1 cellular context compared by ENCODE assay signal in genomic region chr20:32582659-32583580, GRCh38.
TF ChIP-seq lines count a peak whose summit lies in the region.

No MANE protein-coding gene starts in this region.

TF ChIP-seq in K562, 482 proteins besides CTCF, POLR2A, EP300 and RAD21 (continued from another document):
- TF ChIP-seq ZBTB26 (CRISPR knock-in tag; IDR thresholded peaks at IDR 0.05) (no peak), CUX1 (CRISPR knock-in tag; IDR thresholded peaks at IDR 0.05) (no peak), CTBP1 (IDR thresholded peaks at IDR 0.05; ENCODE audit: borderline replicate concordance) (peak; percentile 87), NR4A1 (CRISPR knock-in tag; IDR thresholded peaks at IDR 0.05) (no peak), NR4A1 (tag; IDR thresholded peaks at IDR 0.05) (0 out of 2 replicates have a peak, but pooled peaks have one; percentile 47), CAMTA2 (CRISPR knock-in tag; conservative IDR thresholded peaks at IDR 0.05) (no peak), TAF9B (IDR thresholded peaks at IDR 0.05; ENCODE audit: partially characterized antibody) (no peak), SIN3A (IDR thresholded peaks at IDR 0.05; ENCODE audit: borderline replicate concordance in 2 of 2, control insufficient read depth in 1 of 2, low read depth in 2 of 2, low read length in 2 of 2) (0 out of 4 replicates have a peak, but pooled peaks of 1 of the 2 experiments have one; percentile 14), GATAD2B (IDR thresholded peaks at IDR 0.05; ENCODE audit: borderline replicate concordance) (peak; percentile 91), HMGN3 (IDR thresholded peaks at IDR 0.05; ENCODE audit: borderline replicate concordance, extremely low read depth, insufficient read length, low read depth, low read length) (peak; percentile 78), PHB2 (IDR thresholded peaks at IDR 0.05; ENCODE audit: low read depth) (no peak), GABPA (tag; conservative IDR thresholded peaks at IDR 0.05; ENCODE audit: low read depth) (no peak), HDAC2 (IDR thresholded peaks at IDR 0.05) (no peak), ZBTB7A (IDR thresholded peaks at IDR 0.05; ENCODE audit: borderline replicate concordance, control insufficient read depth, low read depth, low read length) (peak; percentile 89), ZNF184 (CRISPR knock-in tag; IDR thresholded peaks at IDR 0.05) (no peak), BACH1 (tag; IDR thresholded peaks at IDR 0.05) (no peak), UBTF (IDR thresholded peaks at IDR 0.05; ENCODE audit: borderline replicate concordance in 1 of 2, low read depth in 2 of 2, low read length in 2 of 2) (0 out of 4 replicates have a peak, but pooled peaks have one; percentile 22 to 73), EWSR1 (IDR thresholded peaks at IDR 0.05; ENCODE audit: borderline replicate concordance, low read depth, partially characterized antibody) (no peak), MAZ (CRISPR knock-in tag; conservative IDR thresholded peaks at IDR 0.05 in 1 of 2, IDR thresholded peaks at IDR 0.05 in 1 of 2) (peak; percentile 40 to 95), PKNOX1 (IDR thresholded peaks at IDR 0.05) (no peak), RNF2 (IDR thresholded peaks at IDR 0.05) (peak; percentile 16; the same call in 1 of the 2 replicates), CBX5 (IDR thresholded peaks at IDR 0.05; ENCODE audit: borderline replicate concordance, low read depth) (no peak), SRF (CRISPR knock-in tag; IDR thresholded peaks at IDR 0.05) (no peak), YY1 (IDR thresholded peaks at IDR 0.05; ENCODE audit: borderline replicate concordance in 1 of 3, control insufficient read depth in 1 of 3, extremely low read depth in 1 of 3, insufficient read depth in 3 of 3, insufficient read length in 1 of 3, insufficient replicate concordance in 2 of 3, low read depth in 1 of 3, low read length in 2 of 3) (peak in 2 of 3 experiments; percentile 21 to 58), BCLAF1 (IDR thresholded peaks at IDR 0.05; ENCODE audit: borderline replicate concordance in 1 of 2, control insufficient read depth in 1 of 2, low read depth in 2 of 2, low read length in 1 of 2) (no peak), DLX4 (CRISPR knock-in tag; IDR thresholded peaks at IDR 0.05) (no peak), ELF1 (tag; IDR thresholded peaks at IDR 0.05) (no peak), ZNF644 (tag; IDR thresholded peaks at IDR 0.05; ENCODE audit: low read depth) (no peak), MEF2A (IDR thresholded peaks at IDR 0.05; ENCODE audit: control insufficient read depth, low read depth, low read length) (no peak), POLR3A (IDR thresholded peaks at IDR 0.05; ENCODE audit: borderline replicate concordance, extremely low read depth, insufficient read depth, insufficient read length) (no peak)
